In genomic region chr7:158534134-158534515, GRCh38 we compare ENCODE assay signal across 1 cellular context. TPM values are rescaled to one million over a fixed set of nuclear protein-coding genes. Genes with fewer than 3 reads are reported as not detected.
"Had no signal": no experiment of that assay in that cellular context is flagged by ENCODE, and none has a peak within 500 bp of the region (broad histone marks: within the 10 kb centered on the region; RNA-seq: fewer than 3 reads in every experiment).

No MANE protein-coding gene starts in this region.

RNA-seq across cellular contexts. Expression of gene PTPRN2, which starts 53.5 kb away (rescaled TPM):
- total RNA-seq: GM23248 had no signal
